8 cellular contexts compared by ENCODE assay signal in genomic region chr1:10692401-10693021, GRCh38.
DNase-seq lines count a peak whose midpoint lies in the region; TF ChIP-seq lines count a peak whose summit lies in the region.

No MANE protein-coding gene starts in this region.

- TF ChIP-seq CTCF in GM12875 (IDR thresholded peaks at IDR 0.05; ENCODE audit: borderline replicate concordance, insufficient read depth, low read depth, low read length), result peak; percentile 82

- H3K4me3 ChIP-seq in GM12875 (ENCODE audit: low read depth, low read length), result no peak overlapping the region

- peak; percentile 89 for DNase-seq in NCI-H510A (lab: John Stamatoyannopoulos, UW)
- DNase-seq in activated T-cell treated with anti-CD3 and anti-CD28 coated beads for 24 hours (ENCODE audit: low read depth), result peak; percentile 48
- DNase-seq in germinal center (ENCODE audit: low spot score), result peak; percentile 84
- DNase-seq in stimulated activated CD4-positive, alpha-beta T cell treated with anti-CD3 and anti-CD28 coated beads, Interleukin-1b, Interleukin-23, amount 100 ng/mL, for 48 hours, result peak; percentile 81
- no peak for DNase-seq in putamen (ENCODE audit: low spot score)
- DNase-seq in AG08396 (ENCODE audit: low spot score), result no peak
- no peak for DNase-seq in NCI-H2171 treated with DMSO at 0.1 percent for 48 hours (lab: John Stamatoyannopoulos, UW)

Comparison
In these comparisons a context has a peak if more than half of its experiments do, and no peak if none do; other contexts are left out.
1. DNase-seq: peak in NCI-H510A (single experiment), activated T-cell treated with anti-CD3 and anti-CD28 coated beads for 24 hours (single experiment), germinal center (single experiment) and stimulated activated CD4-positive, alpha-beta T cell treated with anti-CD3 and anti-CD28 coated beads, Interleukin-1b, Interleukin-23, amount 100 ng/mL, for 48 hours (single experiment); none in putamen (single experiment), AG08396 (single experiment) and NCI-H2171 treated with DMSO at 0.1 percent for 48 hours (single experiment).